8 cellular contexts compared by ENCODE assay signal in genomic region chr6:158999154-158999668, GRCh38. TPM values are rescaled to one million over a fixed set of nuclear protein-coding genes. Genes with fewer than 3 reads are reported as not detected.
DNase-seq lines count a peak whose midpoint lies in the region; ATAC-seq, FAIRE-seq and TF ChIP-seq lines count a peak whose summit lies in the region.

No MANE protein-coding gene starts in this region.

- DNase-seq in activated T-cell treated with anti-CD3 and anti-CD28 coated beads, Interleukin-2, amount 50 U/mL, for 24 hours: no peak
- DNase-seq in activated T-cell treated with anti-CD3 and anti-CD28 coated beads for 4 hours (no peak), fibroblast of peridontal ligament (ENCODE audit: extremely low read depth) (peak; percentile 16), osteocyte (ENCODE audit: extremely low spot score, unreplicated experiment) (peak; percentile 85), D721Med (ENCODE audit: insufficient read length, low spot score) (no peak)
- DNase-seq in effector CD8-positive, alpha-beta T cell (lab: John Stamatoyannopoulos, UW): no peak

- FAIRE-seq in D721Med (lab: Jason Lieb, UNC): no peak

- no peaks in the 10 kb centered on the region for H4K20me1 ChIP-seq in SU-DHL-6 (ENCODE audit: low read depth, low read length)

- H3K4me1 Mint-ChIP-seq in activated T-cell treated with anti-CD3 and anti-CD28 coated beads, Interleukin-2, amount 50 U/mL, for 24 hours (ENCODE audit: low read depth): peaks cover 51% of the 10 kb centered on the region
- H3K4me1 Mint-ChIP-seq in osteocyte (ENCODE audit: unreplicated experiment): peaks cover 21% of the 10 kb centered on the region

- H3K9ac ChIP-seq in SU-DHL-6 (ENCODE audit: low read length): peak overlapping the region; percentile 86

- H3K79me2 ChIP-seq in SU-DHL-6 (ENCODE audit: insufficient read depth, low read length): no peaks in the 10 kb centered on the region

- peak overlapping the region; percentile 94 for H2AFZ ChIP-seq in SU-DHL-6 (ENCODE audit: low read depth, low read length, severe bottlenecking)

- peaks cover 11% of the 10 kb centered on the region; the same call in 1 of the 2 replicates for H3F3A ChIP-seq in SU-DHL-6 (ENCODE audit: insufficient read depth)

- H3K4me2 ChIP-seq in SU-DHL-6 (ENCODE audit: low read depth, low read length, poor library complexity, severe bottlenecking): peak overlapping the region; percentile 69

- peak overlapping the region; percentile 83 for H3K4me3 ChIP-seq in SU-DHL-6 (ENCODE audit: insufficient read depth, low read length, poor library complexity, severe bottlenecking)

- H3K27me3 ChIP-seq in SU-DHL-6 (ENCODE audit: low read length): no peaks in the 10 kb centered on the region

- TF ChIP-seq CTCF in SU-DHL-6 (IDR thresholded peaks at IDR 0.05; ENCODE audit: insufficient read depth, low read length, poor library complexity, severe bottlenecking) (no peak), osteocyte (IDR thresholded peaks at IDR 0.05) (no peak), D721Med (IDR thresholded peaks at IDR 0.05; ENCODE audit: insufficient read depth, missing control alignments) (no peak)

- H3K4me3 Mint-ChIP-seq in activated T-cell treated with anti-CD3 and anti-CD28 coated beads, Interleukin-2, amount 50 U/mL, for 24 hours: peak overlapping the region; percentile 90
- H3K4me3 Mint-ChIP-seq in osteocyte (ENCODE audit: unreplicated experiment): peak overlapping the region; percentile 99

- H3K36me3 ChIP-seq in SU-DHL-6 (ENCODE audit: low read length): no peaks in the 10 kb centered on the region

- H3K9me2 ChIP-seq in SU-DHL-6 (replicated peaks; ENCODE audit: insufficient read depth, low read length): no peaks in the 10 kb centered on the region

- H3K27ac ChIP-seq in SU-DHL-6 (ENCODE audit: low read depth, low read length): no peak overlapping the region

- no peaks in the 10 kb centered on the region for H3K9me3 ChIP-seq in SU-DHL-6 (ENCODE audit: insufficient read depth, low read length)

- peak overlapping the region; percentile 90 for H3K27ac Mint-ChIP-seq in activated T-cell treated with anti-CD3 and anti-CD28 coated beads, Interleukin-2, amount 50 U/mL, for 24 hours
- H3K27ac Mint-ChIP-seq in osteocyte (ENCODE audit: unreplicated experiment): peak overlapping the region; percentile 91

- peaks cover 8% of the 10 kb centered on the region for H3K36me3 Mint-ChIP-seq in activated T-cell treated with anti-CD3 and anti-CD28 coated beads, Interleukin-2, amount 50 U/mL, for 24 hours (ENCODE audit: low read depth)
- H3K36me3 Mint-ChIP-seq in osteocyte (ENCODE audit: unreplicated experiment): peaks cover 2% of the 10 kb centered on the region

- no peaks in the 10 kb centered on the region for H3K27me3 Mint-ChIP-seq in activated T-cell treated with anti-CD3 and anti-CD28 coated beads, Interleukin-2, amount 50 U/mL, for 24 hours
- H3K27me3 Mint-ChIP-seq in osteocyte (ENCODE audit: unreplicated experiment): no peaks in the 10 kb centered on the region

- ATAC-seq in HG03039 (IDR thresholded peaks at IDR 0.05; ENCODE audit: unreplicated experiment): peak; percentile 24

- no peaks in the 10 kb centered on the region for H3K9me3 Mint-ChIP-seq in activated T-cell treated with anti-CD3 and anti-CD28 coated beads, Interleukin-2, amount 50 U/mL, for 24 hours
- no peaks in the 10 kb centered on the region for H3K9me3 Mint-ChIP-seq in osteocyte (ENCODE audit: unreplicated experiment)

RNA-seq across cellular contexts. Expression of gene RSPH3, which starts 0.8 kb away (rescaled TPM):
- total RNA-seq in osteocyte: 7.1 and 9.6 TPM in 2 replicates

RNA-seq across cellular contexts. Expression of gene TAGAP, which starts 45.6 kb away (rescaled TPM):
- not detected in 2 replicates for total RNA-seq in osteocyte

Comparison
In these comparisons a context has a peak if more than half of its experiments do, and no peak if none do; other contexts are left out.
1. DNase-seq: peak in fibroblast of peridontal ligament (single experiment) and osteocyte (single experiment); none in activated T-cell treated with anti-CD3 and anti-CD28 coated beads, Interleukin-2, amount 50 U/mL, for 24 hours (single experiment), activated T-cell treated with anti-CD3 and anti-CD28 coated beads for 4 hours (single experiment), effector CD8-positive, alpha-beta T cell (single experiment) and D721Med (single experiment).